Comparison of ENCODE assay signal across 1 cellular context in the genomic region with DNA sequence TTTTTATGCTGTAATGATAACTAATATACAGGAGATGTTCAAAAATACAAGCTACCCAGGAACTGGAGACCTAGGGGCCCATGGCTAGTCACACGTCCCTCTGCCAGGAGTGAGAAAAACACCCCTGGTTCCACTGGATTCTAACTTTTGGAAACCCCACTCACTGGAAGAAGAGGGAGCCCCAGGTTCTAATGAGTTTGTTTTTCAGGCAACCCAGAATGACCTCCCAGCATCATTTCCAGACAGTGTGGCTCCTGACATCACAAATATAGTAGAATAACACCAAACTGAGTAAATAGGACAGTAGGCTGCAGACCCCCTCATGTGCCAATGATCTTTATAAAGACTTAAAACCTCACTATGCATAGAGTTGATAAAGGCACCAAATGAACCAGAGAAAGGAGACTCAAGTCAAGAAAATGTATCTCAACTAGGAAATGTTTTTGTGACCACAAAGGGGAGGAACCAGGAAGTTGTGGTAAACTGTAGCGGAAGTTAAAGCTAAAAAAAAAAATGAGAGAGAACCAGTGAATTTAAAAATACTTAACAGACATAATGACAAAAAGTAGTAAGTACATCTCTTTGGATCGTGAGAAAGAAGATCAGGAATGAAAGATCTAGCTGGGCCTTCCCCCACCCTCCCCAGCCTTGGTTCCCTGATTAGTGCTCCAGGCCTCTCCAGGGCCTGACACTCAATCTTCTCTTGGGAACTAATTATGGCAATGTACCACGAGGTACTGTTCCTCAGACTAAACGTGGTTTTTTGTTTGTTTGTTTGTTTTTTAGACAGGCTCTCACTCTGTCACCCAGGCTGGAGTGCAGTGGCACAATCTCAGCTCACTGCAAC.
A peak's percentile ranks its signal among the peaks of the same experiment; 100 is the strongest.
TF ChIP-seq lines count a peak whose summit lies in the region.

No MANE protein-coding gene starts in this region.

TF ChIP-seq in GM12878, 131 proteins besides CTCF, POLR2A, EP300 and RAD21 (continues in another document):
- TF ChIP-seq, protein P1, sequence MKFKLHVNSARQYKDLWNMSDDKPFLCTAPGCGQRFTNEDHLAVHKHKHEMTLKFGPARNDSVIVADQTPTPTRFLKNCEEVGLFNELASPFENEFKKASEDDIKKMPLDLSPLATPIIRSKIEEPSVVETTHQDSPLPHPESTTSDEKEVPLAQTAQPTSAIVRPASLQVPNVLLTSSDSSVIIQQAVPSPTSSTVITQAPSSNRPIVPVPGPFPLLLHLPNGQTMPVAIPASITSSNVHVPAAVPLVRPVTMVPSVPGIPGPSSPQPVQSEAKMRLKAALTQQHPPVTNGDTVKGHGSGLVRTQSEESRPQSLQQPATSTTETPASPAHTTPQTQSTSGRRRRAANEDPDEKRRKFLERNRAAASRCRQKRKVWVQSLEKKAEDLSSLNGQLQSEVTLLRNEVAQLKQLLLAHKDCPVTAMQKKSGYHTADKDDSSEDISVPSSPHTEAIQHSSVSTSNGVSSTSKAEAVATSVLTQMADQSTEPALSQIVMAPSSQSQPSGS (IDR thresholded peaks at IDR 0.05; ENCODE audit: low read length) = peak; percentile 65; the same call in 1 of the 2 replicates
- TF ChIP-seq, protein P2, sequence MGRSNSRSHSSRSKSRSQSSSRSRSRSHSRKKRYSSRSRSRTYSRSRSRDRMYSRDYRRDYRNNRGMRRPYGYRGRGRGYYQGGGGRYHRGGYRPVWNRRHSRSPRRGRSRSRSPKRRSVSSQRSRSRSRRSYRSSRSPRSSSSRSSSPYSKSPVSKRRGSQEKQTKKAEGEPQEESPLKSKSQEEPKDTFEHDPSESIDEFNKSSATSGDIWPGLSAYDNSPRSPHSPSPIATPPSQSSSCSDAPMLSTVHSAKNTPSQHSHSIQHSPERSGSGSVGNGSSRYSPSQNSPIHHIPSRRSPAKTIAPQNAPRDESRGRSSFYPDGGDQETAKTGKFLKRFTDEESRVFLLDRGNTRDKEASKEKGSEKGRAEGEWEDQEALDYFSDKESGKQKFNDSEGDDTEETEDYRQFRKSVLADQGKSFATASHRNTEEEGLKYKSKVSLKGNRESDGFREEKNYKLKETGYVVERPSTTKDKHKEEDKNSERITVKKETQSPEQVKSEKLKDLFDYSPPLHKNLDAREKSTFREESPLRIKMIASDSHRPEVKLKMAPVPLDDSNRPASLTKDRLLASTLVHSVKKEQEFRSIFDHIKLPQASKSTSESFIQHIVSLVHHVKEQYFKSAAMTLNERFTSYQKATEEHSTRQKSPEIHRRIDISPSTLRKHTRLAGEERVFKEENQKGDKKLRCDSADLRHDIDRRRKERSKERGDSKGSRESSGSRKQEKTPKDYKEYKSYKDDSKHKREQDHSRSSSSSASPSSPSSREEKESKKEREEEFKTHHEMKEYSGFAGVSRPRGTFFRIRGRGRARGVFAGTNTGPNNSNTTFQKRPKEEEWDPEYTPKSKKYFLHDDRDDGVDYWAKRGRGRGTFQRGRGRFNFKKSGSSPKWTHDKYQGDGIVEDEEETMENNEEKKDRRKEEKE (IDR thresholded peaks at IDR 0.05) = no peak
- TF ChIP-seq FOS (IDR thresholded peaks at IDR 0.05; ENCODE audit: borderline replicate concordance, extremely low read depth, insufficient read length) (no peak), CEBPB (IDR thresholded peaks at IDR 0.05; ENCODE audit: borderline replicate concordance in 1 of 2, low read depth in 2 of 2, low read length in 2 of 2) (no peak), NFXL1 (IDR thresholded peaks at IDR 0.05; ENCODE audit: borderline replicate concordance) (no peak), SREBF1 (IDR thresholded peaks at IDR 0.05; ENCODE audit: low read length) (no peak), WRNIP1 (IDR thresholded peaks at IDR 0.05; ENCODE audit: borderline replicate concordance, low read depth, low read length) (no peak), JUNB (IDR thresholded peaks at IDR 0.05) (peak; percentile 58), CBFB (IDR thresholded peaks at IDR 0.05; ENCODE audit: low read depth) (peak; percentile 80; the same call in 1 of the 2 replicates), CHD2 (IDR thresholded peaks at IDR 0.05; ENCODE audit: borderline replicate concordance, low read depth, low read length) (no peak), ETV6 (conservative IDR thresholded peaks at IDR 0.05 in 1 of 2, IDR thresholded peaks at IDR 0.05 in 1 of 2; ENCODE audit: borderline replicate concordance in 1 of 2, low read depth in 1 of 2) (peak in 1 of 2 experiments; percentile 99; a peak in 2 of 4 replicates), SP1 (IDR thresholded peaks at IDR 0.05; ENCODE audit: low read depth, low read length) (peak; percentile 29), PAX8 (IDR thresholded peaks at IDR 0.05) (no peak), ATF7 (IDR thresholded peaks at IDR 0.05; ENCODE audit: low read depth) (peak; percentile 44), ZSCAN29 (IDR thresholded peaks at IDR 0.05) (no peak), BRCA1 (IDR thresholded peaks at IDR 0.05; ENCODE audit: low read depth, low read length) (no peak), SMARCA5 (IDR thresholded peaks at IDR 0.05) (no peak), CREM (IDR thresholded peaks at IDR 0.05; ENCODE audit: low read depth) (peak; percentile 66; the same call in 1 of the 2 replicates), SRF (IDR thresholded peaks at IDR 0.05; ENCODE audit: low read depth in 2 of 2, low read length in 2 of 2) (no peak), ZBED1 (IDR thresholded peaks at IDR 0.05; ENCODE audit: borderline replicate concordance) (peak; percentile 50; the same call in 1 of the 2 replicates), CBX5 (IDR thresholded peaks at IDR 0.05; ENCODE audit: low read depth) (0 out of 2 replicates have a peak, but pooled peaks have one; percentile 47), IKZF2 (IDR thresholded peaks at IDR 0.05) (peak; percentile 16 to 48; a peak in 2 of 4 replicates), SUPT20H (IDR thresholded peaks at IDR 0.05; ENCODE audit: borderline replicate concordance, control insufficient read depth, low read depth, low read length) (no peak), RBBP5 (conservative IDR thresholded peaks at IDR 0.05) (no peak; the same call in 1 of the 2 replicates), CHD4 (IDR thresholded peaks at IDR 0.05) (no peak), ZZZ3 (IDR thresholded peaks at IDR 0.05; ENCODE audit: control insufficient read depth, insufficient read length, low read depth) (no peak), NR2C2 (IDR thresholded peaks at IDR 0.05; ENCODE audit: borderline replicate concordance, control insufficient read depth, insufficient read length, low read depth) (no peak)
- TF ChIP-seq, protein P3, sequence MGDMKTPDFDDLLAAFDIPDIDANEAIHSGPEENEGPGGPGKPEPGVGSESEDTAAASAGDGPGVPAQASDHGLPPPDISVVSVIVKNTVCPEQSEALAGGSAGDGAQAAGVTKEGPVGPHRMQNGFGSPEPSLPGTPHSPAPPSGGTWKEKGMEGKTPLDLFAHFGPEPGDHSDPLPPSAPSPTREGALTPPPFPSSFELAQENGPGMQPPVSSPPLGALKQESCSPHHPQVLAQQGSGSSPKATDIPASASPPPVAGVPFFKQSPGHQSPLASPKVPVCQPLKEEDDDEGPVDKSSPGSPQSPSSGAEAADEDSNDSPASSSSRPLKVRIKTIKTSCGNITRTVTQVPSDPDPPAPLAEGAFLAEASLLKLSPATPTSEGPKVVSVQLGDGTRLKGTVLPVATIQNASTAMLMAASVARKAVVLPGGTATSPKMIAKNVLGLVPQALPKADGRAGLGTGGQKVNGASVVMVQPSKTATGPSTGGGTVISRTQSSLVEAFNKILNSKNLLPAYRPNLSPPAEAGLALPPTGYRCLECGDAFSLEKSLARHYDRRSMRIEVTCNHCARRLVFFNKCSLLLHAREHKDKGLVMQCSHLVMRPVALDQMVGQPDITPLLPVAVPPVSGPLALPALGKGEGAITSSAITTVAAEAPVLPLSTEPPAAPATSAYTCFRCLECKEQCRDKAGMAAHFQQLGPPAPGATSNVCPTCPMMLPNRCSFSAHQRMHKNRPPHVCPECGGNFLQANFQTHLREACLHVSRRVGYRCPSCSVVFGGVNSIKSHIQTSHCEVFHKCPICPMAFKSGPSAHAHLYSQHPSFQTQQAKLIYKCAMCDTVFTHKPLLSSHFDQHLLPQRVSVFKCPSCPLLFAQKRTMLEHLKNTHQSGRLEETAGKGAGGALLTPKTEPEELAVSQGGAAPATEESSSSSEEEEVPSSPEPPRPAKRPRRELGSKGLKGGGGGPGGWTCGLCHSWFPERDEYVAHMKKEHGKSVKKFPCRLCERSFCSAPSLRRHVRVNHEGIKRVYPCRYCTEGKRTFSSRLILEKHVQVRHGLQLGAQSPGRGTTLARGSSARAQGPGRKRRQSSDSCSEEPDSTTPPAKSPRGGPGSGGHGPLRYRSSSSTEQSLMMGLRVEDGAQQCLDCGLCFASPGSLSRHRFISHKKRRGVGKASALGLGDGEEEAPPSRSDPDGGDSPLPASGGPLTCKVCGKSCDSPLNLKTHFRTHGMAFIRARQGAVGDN (IDR thresholded peaks at IDR 0.05) = no peak
- TF ChIP-seq, protein P4, sequence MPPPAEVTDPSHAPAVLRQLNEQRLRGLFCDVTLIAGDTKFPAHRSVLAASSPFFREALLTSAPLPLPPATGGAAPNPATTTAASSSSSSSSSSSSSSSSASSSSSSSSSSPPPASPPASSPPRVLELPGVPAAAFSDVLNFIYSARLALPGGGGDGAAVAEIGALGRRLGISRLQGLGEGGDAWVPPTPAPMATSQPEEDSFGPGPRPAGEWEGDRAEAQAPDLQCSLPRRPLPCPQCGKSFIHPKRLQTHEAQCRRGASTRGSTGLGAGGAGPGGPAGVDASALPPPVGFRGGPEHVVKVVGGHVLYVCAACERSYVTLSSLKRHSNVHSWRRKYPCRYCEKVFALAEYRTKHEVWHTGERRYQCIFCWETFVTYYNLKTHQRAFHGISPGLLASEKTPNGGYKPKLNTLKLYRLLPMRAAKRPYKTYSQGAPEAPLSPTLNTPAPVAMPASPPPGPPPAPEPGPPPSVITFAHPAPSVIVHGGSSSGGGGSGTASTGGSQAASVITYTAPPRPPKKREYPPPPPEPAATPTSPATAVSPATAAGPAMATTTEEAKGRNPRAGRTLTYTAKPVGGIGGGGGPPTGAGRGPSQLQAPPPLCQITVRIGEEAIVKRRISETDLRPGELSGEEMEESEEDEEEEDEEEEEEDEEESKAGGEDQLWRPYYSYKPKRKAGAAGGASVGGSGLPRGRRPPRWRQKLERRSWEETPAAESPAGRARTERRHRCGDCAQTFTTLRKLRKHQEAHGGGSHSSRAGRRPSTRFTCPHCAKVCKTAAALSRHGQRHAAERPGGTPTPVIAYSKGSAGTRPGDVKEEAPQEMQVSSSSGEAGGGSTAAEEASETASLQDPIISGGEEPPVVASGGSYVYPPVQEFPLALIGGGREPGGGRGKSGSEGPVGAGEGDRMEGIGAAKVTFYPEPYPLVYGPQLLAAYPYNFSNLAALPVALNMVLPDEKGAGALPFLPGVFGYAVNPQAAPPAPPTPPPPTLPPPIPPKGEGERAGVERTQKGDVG (CRISPR knock-in tag; IDR thresholded peaks at IDR 0.05) = no peak
- TF ChIP-seq, protein P5, sequence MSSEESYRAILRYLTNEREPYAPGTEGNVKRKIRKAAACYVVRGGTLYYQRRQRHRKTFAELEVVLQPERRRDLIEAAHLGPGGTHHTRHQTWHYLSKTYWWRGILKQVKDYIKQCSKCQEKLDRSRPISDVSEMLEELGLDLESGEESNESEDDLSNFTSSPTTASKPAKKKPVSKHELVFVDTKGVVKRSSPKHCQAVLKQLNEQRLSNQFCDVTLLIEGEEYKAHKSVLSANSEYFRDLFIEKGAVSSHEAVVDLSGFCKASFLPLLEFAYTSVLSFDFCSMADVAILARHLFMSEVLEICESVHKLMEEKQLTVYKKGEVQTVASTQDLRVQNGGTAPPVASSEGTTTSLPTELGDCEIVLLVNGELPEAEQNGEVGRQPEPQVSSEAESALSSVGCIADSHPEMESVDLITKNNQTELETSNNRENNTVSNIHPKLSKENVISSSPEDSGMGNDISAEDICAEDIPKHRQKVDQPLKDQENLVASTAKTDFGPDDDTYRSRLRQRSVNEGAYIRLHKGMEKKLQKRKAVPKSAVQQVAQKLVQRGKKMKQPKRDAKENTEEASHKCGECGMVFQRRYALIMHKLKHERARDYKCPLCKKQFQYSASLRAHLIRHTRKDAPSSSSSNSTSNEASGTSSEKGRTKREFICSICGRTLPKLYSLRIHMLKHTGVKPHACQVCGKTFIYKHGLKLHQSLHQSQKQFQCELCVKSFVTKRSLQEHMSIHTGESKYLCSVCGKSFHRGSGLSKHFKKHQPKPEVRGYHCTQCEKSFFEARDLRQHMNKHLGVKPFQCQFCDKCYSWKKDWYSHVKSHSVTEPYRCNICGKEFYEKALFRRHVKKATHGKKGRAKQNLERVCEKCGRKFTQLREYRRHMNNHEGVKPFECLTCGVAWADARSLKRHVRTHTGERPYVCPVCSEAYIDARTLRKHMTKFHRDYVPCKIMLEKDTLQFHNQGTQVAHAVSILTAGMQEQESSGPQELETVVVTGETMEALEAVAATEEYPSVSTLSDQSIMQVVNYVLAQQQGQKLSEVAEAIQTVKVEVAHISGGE (CRISPR knock-in tag; IDR thresholded peaks at IDR 0.05) = no peak
- TF ChIP-seq, protein P6, sequence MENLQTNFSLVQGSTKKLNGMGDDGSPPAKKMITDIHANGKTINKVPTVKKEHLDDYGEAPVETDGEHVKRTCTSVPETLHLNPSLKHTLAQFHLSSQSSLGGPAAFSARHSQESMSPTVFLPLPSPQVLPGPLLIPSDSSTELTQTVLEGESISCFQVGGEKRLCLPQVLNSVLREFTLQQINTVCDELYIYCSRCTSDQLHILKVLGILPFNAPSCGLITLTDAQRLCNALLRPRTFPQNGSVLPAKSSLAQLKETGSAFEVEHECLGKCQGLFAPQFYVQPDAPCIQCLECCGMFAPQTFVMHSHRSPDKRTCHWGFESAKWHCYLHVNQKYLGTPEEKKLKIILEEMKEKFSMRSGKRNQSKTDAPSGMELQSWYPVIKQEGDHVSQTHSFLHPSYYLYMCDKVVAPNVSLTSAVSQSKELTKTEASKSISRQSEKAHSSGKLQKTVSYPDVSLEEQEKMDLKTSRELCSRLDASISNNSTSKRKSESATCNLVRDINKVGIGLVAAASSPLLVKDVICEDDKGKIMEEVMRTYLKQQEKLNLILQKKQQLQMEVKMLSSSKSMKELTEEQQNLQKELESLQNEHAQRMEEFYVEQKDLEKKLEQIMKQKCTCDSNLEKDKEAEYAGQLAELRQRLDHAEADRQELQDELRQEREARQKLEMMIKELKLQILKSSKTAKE (IDR thresholded peaks at IDR 0.05; ENCODE audit: low read depth, poor library complexity, severe bottlenecking) = no peak
- TF ChIP-seq, protein P7, sequence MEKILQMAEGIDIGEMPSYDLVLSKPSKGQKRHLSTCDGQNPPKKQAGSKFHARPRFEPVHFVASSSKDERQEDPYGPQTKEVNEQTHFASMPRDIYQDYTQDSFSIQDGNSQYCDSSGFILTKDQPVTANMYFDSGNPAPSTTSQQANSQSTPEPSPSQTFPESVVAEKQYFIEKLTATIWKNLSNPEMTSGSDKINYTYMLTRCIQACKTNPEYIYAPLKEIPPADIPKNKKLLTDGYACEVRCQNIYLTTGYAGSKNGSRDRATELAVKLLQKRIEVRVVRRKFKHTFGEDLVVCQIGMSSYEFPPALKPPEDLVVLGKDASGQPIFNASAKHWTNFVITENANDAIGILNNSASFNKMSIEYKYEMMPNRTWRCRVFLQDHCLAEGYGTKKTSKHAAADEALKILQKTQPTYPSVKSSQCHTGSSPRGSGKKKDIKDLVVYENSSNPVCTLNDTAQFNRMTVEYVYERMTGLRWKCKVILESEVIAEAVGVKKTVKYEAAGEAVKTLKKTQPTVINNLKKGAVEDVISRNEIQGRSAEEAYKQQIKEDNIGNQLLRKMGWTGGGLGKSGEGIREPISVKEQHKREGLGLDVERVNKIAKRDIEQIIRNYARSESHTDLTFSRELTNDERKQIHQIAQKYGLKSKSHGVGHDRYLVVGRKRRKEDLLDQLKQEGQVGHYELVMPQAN (conservative IDR thresholded peaks at IDR 0.05) = no peak
- TF ChIP-seq, protein P8, sequence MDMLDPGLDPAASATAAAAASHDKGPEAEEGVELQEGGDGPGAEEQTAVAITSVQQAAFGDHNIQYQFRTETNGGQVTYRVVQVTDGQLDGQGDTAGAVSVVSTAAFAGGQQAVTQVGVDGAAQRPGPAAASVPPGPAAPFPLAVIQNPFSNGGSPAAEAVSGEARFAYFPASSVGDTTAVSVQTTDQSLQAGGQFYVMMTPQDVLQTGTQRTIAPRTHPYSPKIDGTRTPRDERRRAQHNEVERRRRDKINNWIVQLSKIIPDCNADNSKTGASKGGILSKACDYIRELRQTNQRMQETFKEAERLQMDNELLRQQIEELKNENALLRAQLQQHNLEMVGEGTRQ (IDR thresholded peaks at IDR 0.05; ENCODE audit: borderline replicate concordance, low read depth, low read length) = no peak
